In the genomic region with DNA sequence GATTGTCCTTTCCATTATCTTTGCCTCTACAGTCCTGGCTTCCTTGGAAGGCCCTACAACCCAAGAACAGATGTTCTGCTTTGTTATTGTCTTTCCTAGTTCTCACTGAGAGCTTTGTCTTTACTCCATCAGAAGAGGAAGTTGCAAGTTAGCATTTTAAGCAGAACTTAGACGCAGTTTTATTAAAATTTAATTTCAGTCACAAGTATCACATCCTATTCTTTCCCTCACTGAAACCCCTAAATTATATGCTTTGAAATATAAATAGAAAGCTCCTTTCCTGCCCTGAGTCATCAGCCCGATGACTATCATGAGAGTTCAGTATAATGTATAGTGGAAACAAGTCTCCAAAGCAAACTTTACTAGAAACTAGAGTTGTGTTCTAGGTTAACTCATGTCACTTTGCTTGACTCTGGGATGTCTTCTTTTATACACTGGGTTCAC, we compare ENCODE assay signal across 9 cellular contexts.
DNase-seq lines count a peak whose midpoint lies in the region; ATAC-seq, FAIRE-seq and TF ChIP-seq lines count a peak whose summit lies in the region.
"Had no signal": no experiment of that assay in that cellular context is flagged by ENCODE, and none has a peak within 500 bp of the region (broad histone marks: within the 10 kb centered on the region; RNA-seq: fewer than 3 reads in every experiment).

No MANE protein-coding gene starts in this region.

- ATAC-seq in GM18907 (IDR thresholded peaks at IDR 0.05; ENCODE audit: unreplicated experiment), result peak; percentile 94
- ATAC-seq in GM23338, result no peak
- peak; percentile 92 for ATAC-seq in HG03565 (IDR thresholded peaks at IDR 0.05; ENCODE audit: unreplicated experiment)
- ATAC-seq: natural killer cell treated with Interleukin-12 subunit alpha and Interleukin-12 subunit beta and Interleukin-15 and Interleukin-18, amount 100 ng/mL, for 72 hours had no signal

- no peaks in the 10 kb centered on the region for H3K27me3 ChIP-seq in GM23338 (ENCODE audit: insufficient read depth)

- no peaks in the 10 kb centered on the region for H3K9me3 Mint-ChIP-seq in GM23338

- H3K4me3 Mint-ChIP-seq in GM23338, result no peak overlapping the region
- H3K4me3 Mint-ChIP-seq: natural killer cell treated with Interleukin-12 subunit alpha and Interleukin-12 subunit beta and Interleukin-15 and Interleukin-18, amount 100 ng/mL, for 72 hours had no signal

- H3K27me3 Mint-ChIP-seq in GM23338 (ENCODE audit: insufficient read depth, low read depth, poor library complexity), result no peaks in the 10 kb centered on the region
- H3K27me3 Mint-ChIP-seq: natural killer cell treated with Interleukin-12 subunit alpha and Interleukin-12 subunit beta and Interleukin-15 and Interleukin-18, amount 100 ng/mL, for 72 hours had no signal

- H3K27ac Mint-ChIP-seq in GM23338, result no peak overlapping the region
- H3K27ac Mint-ChIP-seq: natural killer cell treated with Interleukin-12 subunit alpha and Interleukin-12 subunit beta and Interleukin-15 and Interleukin-18, amount 100 ng/mL, for 72 hours had no signal

- H3K4me3 ChIP-seq in GM23338, result no peak overlapping the region

- H3K79me2 ChIP-seq in GM23338 (replicated peaks; ENCODE audit: insufficient read depth), result no peaks in the 10 kb centered on the region

- no peaks in the 10 kb centered on the region for H3K36me3 ChIP-seq in GM23338 (ENCODE audit: insufficient read depth)

- H3K4me1 Mint-ChIP-seq in GM23338, result peaks cover 4% of the 10 kb centered on the region; the same call in 1 of the 3 replicates

- no peaks in the 10 kb centered on the region for H3K36me3 Mint-ChIP-seq in GM23338 (ENCODE audit: low read depth)
- H3K36me3 Mint-ChIP-seq: natural killer cell treated with Interleukin-12 subunit alpha and Interleukin-12 subunit beta and Interleukin-15 and Interleukin-18, amount 100 ng/mL, for 72 hours had no signal

- no peaks in the 10 kb centered on the region for H3F3A ChIP-seq in GM23338 (replicated peaks; ENCODE audit: low read depth)

- H3K9me2 ChIP-seq in GM23338 (ENCODE audit: insufficient read depth), result no peaks in the 10 kb centered on the region

- no peak for TF ChIP-seq CTCF in GM23338 (conservative IDR thresholded peaks at IDR 0.05; ENCODE audit: low read depth in 2 of 2)

- no peaks in the 10 kb centered on the region for H3K4me1 ChIP-seq in GM23338 (ENCODE audit: insufficient read depth)

- H3K4me2 ChIP-seq in GM23338, result no peak overlapping the region

- H2AFZ ChIP-seq in GM23338, result peak overlapping the region; percentile 56; the same call in 1 of the 2 replicates

- DNase-seq in GM23338 (ENCODE audit: low spot score) (no peak), iris pigment epithelial cell (ENCODE audit: low read depth) (peak; percentile 29), OCI-M1 (lab: John Stamatoyannopoulos, UW) (no peak), RCC 7860 (ENCODE audit: low spot score) (no peak), NCI-H1436 treated with DMSO at 0.1 percent for 48 hours (lab: John Stamatoyannopoulos, UW) (no peak), SW480 (ENCODE audit: low spot score) (no peak)

- H3K27ac ChIP-seq in GM23338 (ENCODE audit: low read depth), result no peak overlapping the region

- no peak for FAIRE-seq in RCC 7860 (lab: Jason Lieb, UNC)

- no peaks in the 10 kb centered on the region for H4K20me1 ChIP-seq in GM23338 (replicated peaks; ENCODE audit: insufficient read depth)

TF ChIP-seq in GM23338, 12 proteins besides CTCF, POLR2A, EP300 and RAD21:
- TF ChIP-seq, protein P1, sequence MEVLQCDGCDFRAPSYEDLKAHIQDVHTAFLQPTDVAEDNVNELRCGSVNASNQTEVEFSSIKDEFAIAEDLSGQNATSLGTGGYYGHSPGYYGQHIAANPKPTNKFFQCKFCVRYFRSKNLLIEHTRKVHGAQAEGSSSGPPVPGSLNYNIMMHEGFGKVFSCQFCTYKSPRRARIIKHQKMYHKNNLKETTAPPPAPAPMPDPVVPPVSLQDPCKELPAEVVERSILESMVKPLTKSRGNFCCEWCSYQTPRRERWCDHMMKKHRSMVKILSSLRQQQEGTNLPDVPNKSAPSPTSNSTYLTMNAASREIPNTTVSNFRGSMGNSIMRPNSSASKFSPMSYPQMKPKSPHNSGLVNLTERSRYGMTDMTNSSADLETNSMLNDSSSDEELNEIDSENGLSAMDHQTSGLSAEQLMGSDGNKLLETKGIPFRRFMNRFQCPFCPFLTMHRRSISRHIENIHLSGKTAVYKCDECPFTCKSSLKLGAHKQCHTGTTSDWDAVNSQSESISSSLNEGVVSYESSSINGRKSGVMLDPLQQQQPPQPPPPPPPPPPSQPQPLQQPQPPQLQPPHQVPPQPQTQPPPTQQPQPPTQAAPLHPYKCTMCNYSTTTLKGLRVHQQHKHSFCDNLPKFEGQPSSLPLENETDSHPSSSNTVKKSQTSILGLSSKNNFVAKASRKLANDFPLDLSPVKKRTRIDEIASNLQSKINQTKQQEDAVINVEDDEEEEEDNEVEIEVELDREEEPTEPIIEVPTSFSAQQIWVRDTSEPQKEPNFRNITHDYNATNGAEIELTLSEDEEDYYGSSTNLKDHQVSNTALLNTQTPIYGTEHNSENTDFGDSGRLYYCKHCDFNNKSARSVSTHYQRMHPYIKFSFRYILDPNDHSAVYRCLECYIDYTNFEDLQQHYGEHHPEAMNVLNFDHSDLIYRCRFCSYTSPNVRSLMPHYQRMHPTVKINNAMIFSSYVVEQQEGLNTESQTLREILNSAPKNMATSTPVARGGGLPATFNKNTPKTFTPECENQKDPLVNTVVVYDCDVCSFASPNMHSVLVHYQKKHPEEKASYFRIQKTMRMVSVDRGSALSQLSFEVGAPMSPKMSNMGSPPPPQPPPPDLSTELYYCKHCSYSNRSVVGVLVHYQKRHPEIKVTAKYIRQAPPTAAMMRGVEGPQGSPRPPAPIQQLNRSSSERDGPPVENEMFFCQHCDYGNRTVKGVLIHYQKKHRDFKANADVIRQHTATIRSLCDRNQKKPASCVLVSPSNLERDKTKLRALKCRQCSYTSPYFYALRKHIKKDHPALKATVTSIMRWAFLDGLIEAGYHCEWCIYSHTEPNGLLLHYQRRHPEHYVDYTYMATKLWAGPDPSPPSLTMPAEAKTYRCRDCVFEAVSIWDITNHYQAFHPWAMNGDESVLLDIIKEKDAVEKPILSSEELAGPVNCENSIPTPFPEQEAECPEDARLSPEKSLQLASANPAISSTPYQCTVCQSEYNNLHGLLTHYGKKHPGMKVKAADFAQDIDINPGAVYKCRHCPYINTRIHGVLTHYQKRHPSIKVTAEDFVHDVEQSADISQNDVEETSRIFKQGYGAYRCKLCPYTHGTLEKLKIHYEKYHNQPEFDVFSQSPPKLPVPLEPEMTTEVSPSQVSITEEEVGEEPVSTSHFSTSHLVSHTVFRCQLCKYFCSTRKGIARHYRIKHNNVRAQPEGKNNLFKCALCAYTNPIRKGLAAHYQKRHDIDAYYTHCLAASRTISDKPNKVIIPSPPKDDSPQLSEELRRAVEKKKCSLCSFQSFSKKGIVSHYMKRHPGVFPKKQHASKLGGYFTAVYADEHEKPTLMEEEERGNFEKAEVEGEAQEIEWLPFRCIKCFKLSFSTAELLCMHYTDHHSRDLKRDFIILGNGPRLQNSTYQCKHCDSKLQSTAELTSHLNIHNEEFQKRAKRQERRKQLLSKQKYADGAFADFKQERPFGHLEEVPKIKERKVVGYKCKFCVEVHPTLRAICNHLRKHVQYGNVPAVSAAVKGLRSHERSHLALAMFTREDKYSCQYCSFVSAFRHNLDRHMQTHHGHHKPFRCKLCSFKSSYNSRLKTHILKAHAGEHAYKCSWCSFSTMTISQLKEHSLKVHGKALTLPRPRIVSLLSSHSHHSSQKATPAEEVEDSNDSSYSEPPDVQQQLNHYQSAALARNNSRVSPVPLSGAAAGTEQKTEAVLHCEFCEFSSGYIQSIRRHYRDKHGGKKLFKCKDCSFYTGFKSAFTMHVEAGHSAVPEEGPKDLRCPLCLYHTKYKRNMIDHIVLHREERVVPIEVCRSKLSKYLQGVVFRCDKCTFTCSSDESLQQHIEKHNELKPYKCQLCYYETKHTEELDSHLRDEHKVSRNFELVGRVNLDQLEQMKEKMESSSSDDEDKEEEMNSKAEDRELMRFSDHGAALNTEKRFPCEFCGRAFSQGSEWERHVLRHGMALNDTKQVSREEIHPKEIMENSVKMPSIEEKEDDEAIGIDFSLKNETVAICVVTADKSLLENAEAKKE (CRISPR knock-in tag; IDR thresholded peaks at IDR 0.05), result no peak
- TF ChIP-seq, protein P2, sequence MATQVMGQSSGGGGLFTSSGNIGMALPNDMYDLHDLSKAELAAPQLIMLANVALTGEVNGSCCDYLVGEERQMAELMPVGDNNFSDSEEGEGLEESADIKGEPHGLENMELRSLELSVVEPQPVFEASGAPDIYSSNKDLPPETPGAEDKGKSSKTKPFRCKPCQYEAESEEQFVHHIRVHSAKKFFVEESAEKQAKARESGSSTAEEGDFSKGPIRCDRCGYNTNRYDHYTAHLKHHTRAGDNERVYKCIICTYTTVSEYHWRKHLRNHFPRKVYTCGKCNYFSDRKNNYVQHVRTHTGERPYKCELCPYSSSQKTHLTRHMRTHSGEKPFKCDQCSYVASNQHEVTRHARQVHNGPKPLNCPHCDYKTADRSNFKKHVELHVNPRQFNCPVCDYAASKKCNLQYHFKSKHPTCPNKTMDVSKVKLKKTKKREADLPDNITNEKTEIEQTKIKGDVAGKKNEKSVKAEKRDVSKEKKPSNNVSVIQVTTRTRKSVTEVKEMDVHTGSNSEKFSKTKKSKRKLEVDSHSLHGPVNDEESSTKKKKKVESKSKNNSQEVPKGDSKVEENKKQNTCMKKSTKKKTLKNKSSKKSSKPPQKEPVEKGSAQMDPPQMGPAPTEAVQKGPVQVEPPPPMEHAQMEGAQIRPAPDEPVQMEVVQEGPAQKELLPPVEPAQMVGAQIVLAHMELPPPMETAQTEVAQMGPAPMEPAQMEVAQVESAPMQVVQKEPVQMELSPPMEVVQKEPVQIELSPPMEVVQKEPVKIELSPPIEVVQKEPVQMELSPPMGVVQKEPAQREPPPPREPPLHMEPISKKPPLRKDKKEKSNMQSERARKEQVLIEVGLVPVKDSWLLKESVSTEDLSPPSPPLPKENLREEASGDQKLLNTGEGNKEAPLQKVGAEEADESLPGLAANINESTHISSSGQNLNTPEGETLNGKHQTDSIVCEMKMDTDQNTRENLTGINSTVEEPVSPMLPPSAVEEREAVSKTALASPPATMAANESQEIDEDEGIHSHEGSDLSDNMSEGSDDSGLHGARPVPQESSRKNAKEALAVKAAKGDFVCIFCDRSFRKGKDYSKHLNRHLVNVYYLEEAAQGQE (IDR thresholded peaks at IDR 0.05; ENCODE audit: unreplicated experiment), result no peak
- no peak for TF ChIP-seq ZNF331 (CRISPR knock-in tag; IDR thresholded peaks at IDR 0.05; ENCODE audit: low read depth)
- no peak for TF ChIP-seq POLR2AphosphoS5 (IDR thresholded peaks at IDR 0.05; ENCODE audit: low read depth)
- no peak for TF ChIP-seq EZH2phosphoT487 (IDR thresholded peaks at IDR 0.05; ENCODE audit: unreplicated experiment)
- TF ChIP-seq EZH2 (IDR thresholded peaks at IDR 0.05; ENCODE audit: low read depth, unreplicated experiment), result no peak
- no peak for TF ChIP-seq NANOG (IDR thresholded peaks at IDR 0.05; ENCODE audit: borderline replicate concordance)
- no peak for TF ChIP-seq CREB1 (CRISPR knock-in tag; IDR thresholded peaks at IDR 0.05; ENCODE audit: low read depth)
- TF ChIP-seq STAT1 (IDR thresholded peaks at IDR 0.05; ENCODE audit: unreplicated experiment), result no peak
